Comparison of ENCODE assay signal across 12 cellular contexts in genomic region chr4:124144302-124144701, GRCh38.
DNase-seq lines count a peak whose midpoint lies in the region; ATAC-seq, FAIRE-seq and TF ChIP-seq lines count a peak whose summit lies in the region.
"Had no signal": no experiment of that assay in that cellular context is flagged by ENCODE, and none has a peak within 500 bp of the region (broad histone marks: within the 10 kb centered on the region; RNA-seq: fewer than 3 reads in every experiment).

No MANE protein-coding gene starts in this region.

- no peaks in the 10 kb centered on the region for H3K4me1 ChIP-seq in KMS-11 (ENCODE audit: low read depth, poor library complexity, severe bottlenecking)
- H3K4me1 ChIP-seq in foreskin keratinocyte = peaks cover 4% of the 10 kb centered on the region
- H3K4me1 ChIP-seq in thyroid gland = no peaks in the 10 kb centered on the region

- TF ChIP-seq POLR2A in thyroid gland (IDR thresholded peaks at IDR 0.05) = no peak

- H4K20me1 ChIP-seq in KMS-11 (ENCODE audit: insufficient read depth) = no peaks in the 10 kb centered on the region

- peak; percentile 42 for ATAC-seq in foreskin keratinocyte
- ATAC-seq in HG02623 (IDR thresholded peaks at IDR 0.05; ENCODE audit: unreplicated experiment) = no peak
- ATAC-seq: natural killer cell treated with Interleukin-12 subunit alpha and Interleukin-12 subunit beta and Interleukin-15 and Interleukin-18, amount 100 ng/mL, for 72 hours had no signal

- 12% methylated on average over 4 of the region's 4 CpGs for WGBS in thyroid gland, 2 donors

- FAIRE-seq in HTR-8/SVneo (lab: Jason Lieb, UNC) = no peak
- FAIRE-seq: GM12891 had no signal

- intact Hi-C loops in thyroid gland (cut with DNase I) = no loop called here

- H3K9ac ChIP-seq in KMS-11 = no peak overlapping the region

- no peaks in the 10 kb centered on the region for H3K27me3 ChIP-seq in KMS-11 (ENCODE audit: insufficient read depth, low read depth)
- no peaks in the 10 kb centered on the region for H3K27me3 ChIP-seq in foreskin keratinocyte
- no peaks in the 10 kb centered on the region for H3K27me3 ChIP-seq in thyroid gland

- H3K36me3 ChIP-seq in KMS-11 (ENCODE audit: insufficient read depth) = no peaks in the 10 kb centered on the region
- no peaks in the 10 kb centered on the region for H3K36me3 ChIP-seq in thyroid gland

- DNase-seq in NCI-H774 (lab: John Stamatoyannopoulos, UW) (peak; percentile 49), foreskin keratinocyte (peak in 1 of 2 donors; percentile 8), thyroid gland (peak; percentile 33 to 62), HTR-8/SVneo (ENCODE audit: insufficient read length, low spot score) (no peak), GM20000 (ENCODE audit: low spot score) (no peak)
- DNase-seq: DMS53; MM.1S; stimulated activated naive CD4-positive, alpha-beta T cell treated with Interleukin-2 at 50 U/mL for 16 hours had no signal

- TF ChIP-seq CTCF in KMS-11 (conservative IDR thresholded peaks at IDR 0.05; ENCODE audit: low read depth, low read length) = no peak
- no peak for TF ChIP-seq CTCF in foreskin keratinocyte (conservative IDR thresholded peaks at IDR 0.05)
- no peak for TF ChIP-seq CTCF in thyroid gland (IDR thresholded peaks at IDR 0.05)
- TF ChIP-seq CTCF in GM20000 (IDR thresholded peaks at IDR 0.05; ENCODE audit: extremely low read depth, missing control alignments) = no peak

- H3K79me2 ChIP-seq in KMS-11 (ENCODE audit: insufficient read depth, low read depth) = no peaks in the 10 kb centered on the region

- H3K4me3 ChIP-seq in KMS-11 (IDR thresholded peaks at IDR 0.05; ENCODE audit: insufficient read depth, low read depth, low read length) = no peak overlapping the region
- H3K4me3 ChIP-seq in thyroid gland (replicated peaks in 1 of 3) = no peak overlapping the region

- peak overlapping the region; percentile 3; the same call in 1 of the 2 replicates for H3K4me2 ChIP-seq in KMS-11

- H2AFZ ChIP-seq in KMS-11 (ENCODE audit: low read depth) = 0 out of 2 replicates have a peak overlapping the region, but pooled peaks have one; percentile 0

- H3K9me3 ChIP-seq in thyroid gland = no peaks in the 10 kb centered on the region

- H3K27ac ChIP-seq in KMS-11 = no peak overlapping the region
- H3K27ac ChIP-seq in foreskin keratinocyte = no peak overlapping the region
- H3K27ac ChIP-seq in thyroid gland = no peak overlapping the region

Comparison
In these comparisons a context has a peak if more than half of its experiments do, and no peak if none do; other contexts are left out.
1. DNase-seq: peak in NCI-H774 (single experiment) and thyroid gland (2 of 2); none in HTR-8/SVneo (single experiment) and GM20000 (single experiment).